ENCODE assay signal across 17 cellular contexts in genomic region chr12:40832668-40833067, GRCh38.
"Had no signal": no experiment of that assay in that cellular context is flagged by ENCODE, and none has a peak within 500 bp of the region (broad histone marks: within the 10 kb centered on the region; RNA-seq: fewer than 3 reads in every experiment).

No MANE protein-coding gene starts in this region.

- H3K27ac ChIP-seq: colonic mucosa, esophagus squamous epithelium, gastroesophageal sphincter, neural progenitor cell, ovary, uterus had no signal

- H3K27me3 ChIP-seq: colonic mucosa, esophagus squamous epithelium, gastroesophageal sphincter, neural progenitor cell, ovary, uterus had no signal

- ATAC-seq: gastroesophageal sphincter; left lobe of liver; natural killer cell treated with Interleukin-12 subunit alpha and Interleukin-12 subunit beta and Interleukin-15 and Interleukin-18, amount 100 ng/mL, for 72 hours; right cardiac atrium had no signal

- H3K36me3 ChIP-seq: colonic mucosa, esophagus squamous epithelium, neural progenitor cell, ovary, uterus had no signal

- H3K4me1 ChIP-seq: colonic mucosa, esophagus squamous epithelium, neural progenitor cell, uterus had no signal

- H3K9me3 ChIP-seq: colonic mucosa, esophagus squamous epithelium, gastroesophageal sphincter, ovary, uterus had no signal

- H3K4me3 ChIP-seq: colonic mucosa, esophagus squamous epithelium, gastroesophageal sphincter, neural progenitor cell, ovary, smooth muscle cell, uterus had no signal

- H3K4me2 ChIP-seq: neural progenitor cell, smooth muscle cell had no signal

- DNase-seq: colonic mucosa; dermis blood vessel endothelial cell; esophagus squamous epithelium; foreskin fibroblast; glutamatergic neuron; kidney glomerular epithelial cell; nucleus accumbens; ovary; right cardiac atrium; stimulated activated CD4-positive, alpha-beta T cell treated with anti-CD3 and anti-CD28 coated beads, Interleukin-2, amount 100 ng/mL, for 48 hours; substantia nigra; uterus had no signal

- H2AFZ ChIP-seq: neural progenitor cell had no signal

- H3K9ac ChIP-seq: neural progenitor cell had no signal
